ENCODE assay signal across 26 cellular contexts in the genomic region with DNA sequence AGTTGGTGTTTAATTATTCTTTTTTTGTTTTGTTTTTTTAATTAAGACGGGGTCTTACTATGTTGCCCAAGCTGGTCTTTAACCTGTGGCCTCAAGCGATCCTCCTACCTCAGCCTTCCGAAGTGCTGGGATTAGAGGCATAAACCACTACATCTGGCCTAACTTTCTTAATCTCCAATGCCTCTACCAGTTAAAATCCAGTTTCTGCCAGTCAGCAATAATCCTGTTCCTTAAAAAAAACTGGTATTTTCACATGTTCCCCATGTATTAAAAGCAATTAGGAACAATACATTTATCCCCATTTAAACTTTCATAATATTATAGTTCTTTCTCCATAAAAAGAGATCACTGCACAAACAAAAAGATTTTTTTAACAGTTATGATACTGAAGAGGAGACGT.
"Had no signal": no experiment of that assay in that cellular context is flagged by ENCODE, and none has a peak within 500 bp of the region (broad histone marks: within the 10 kb centered on the region; RNA-seq: fewer than 3 reads in every experiment).

No MANE protein-coding gene starts in this region.

- H3K27ac ChIP-seq: KMS-11 had no signal

- H3K4me3 Mint-ChIP-seq: activated CD4-positive, alpha-beta memory T cell treated with anti-CD3 and anti-CD28 coated beads for 36 hours; activated CD4-positive, alpha-beta T cell treated with anti-CD3 and anti-CD28 coated beads, Interleukin-2, amount 10 ng/mL, durations not matched to agents 24 days and 14 days; activated naive CD4-positive, alpha-beta T cell treated with anti-CD3 and anti-CD28 coated beads for 36 hours; activated naive CD8-positive, alpha-beta T cell; activated T-helper 1 cell treated with anti-CD3 and anti-CD28 coated beads, Interleukin-12 subunit alpha, Interleukin-12 subunit beta, Interleukin-2, Interleukin-4 antibody, amounts not matched to agents 30 ng/mL and 10 ng/mL and 1 ng/mL, durations not matched to agents 14 hours and 24 hours and 36 hours; brain; central memory CD8-positive, alpha-beta T cell; T-helper 17 cell; WTC11 had no signal

- H3K27ac Mint-ChIP-seq: activated CD4-positive, alpha-beta memory T cell treated with anti-CD3 and anti-CD28 coated beads for 36 hours; activated CD4-positive, alpha-beta T cell treated with anti-CD3 and anti-CD28 coated beads, Interleukin-2, amount 10 ng/mL, durations not matched to agents 24 days and 14 days; activated naive CD4-positive, alpha-beta T cell treated with anti-CD3 and anti-CD28 coated beads for 36 hours; activated naive CD8-positive, alpha-beta T cell; activated T-helper 1 cell treated with anti-CD3 and anti-CD28 coated beads, Interleukin-12 subunit alpha, Interleukin-12 subunit beta, Interleukin-2, Interleukin-4 antibody, amounts not matched to agents 30 ng/mL and 10 ng/mL and 1 ng/mL, durations not matched to agents 14 hours and 24 hours and 36 hours; brain; T-helper 17 cell; WTC11 had no signal

- H3K36me3 Mint-ChIP-seq: activated naive CD8-positive, alpha-beta T cell had no signal

- ATAC-seq: T-helper 17 cell, WTC11 had no signal

- H3K4me1 Mint-ChIP-seq: brain; central memory CD8-positive, alpha-beta T cell; T-helper 17 cell; WTC11 had no signal

- H3K9me3 Mint-ChIP-seq: activated CD4-positive, alpha-beta memory T cell treated with anti-CD3 and anti-CD28 coated beads for 36 hours; activated CD4-positive, alpha-beta T cell treated with anti-CD3 and anti-CD28 coated beads, Interleukin-2, amount 10 ng/mL, durations not matched to agents 24 days and 14 days; activated naive CD4-positive, alpha-beta T cell treated with anti-CD3 and anti-CD28 coated beads for 36 hours; activated T-helper 1 cell treated with anti-CD3 and anti-CD28 coated beads, Interleukin-12 subunit alpha, Interleukin-12 subunit beta, Interleukin-2, Interleukin-4 antibody, amounts not matched to agents 30 ng/mL and 10 ng/mL and 1 ng/mL, durations not matched to agents 14 hours and 24 hours and 36 hours; brain; central memory CD8-positive, alpha-beta T cell; WTC11 had no signal

- DNase-seq: activated CD4-positive, alpha-beta memory T cell treated with anti-CD3 and anti-CD28 coated beads for 36 hours; activated CD4-positive, alpha-beta T cell treated with anti-CD3 and anti-CD28 coated beads, Interleukin-2, amount 10 ng/mL, durations not matched to agents 24 days and 14 days; activated CD4-positive, CD25-positive, alpha-beta regulatory T cell treated with anti-CD3 and anti-CD28 coated beads, Interleukin-2, amount 50 U/mL, for 72 hours; activated gamma-delta T cell; activated naive CD4-positive, alpha-beta T cell treated with anti-CD3 and anti-CD28 coated beads for 36 hours; amygdala; MV-4-11; NCI-H1092 treated with DMSO at 0.1 percent for 48 hours; NCI-H1417 treated with DMSO at 0.1 percent for 48 hours; NCI-H1694; NCI-H2029; NCI-H2107; NCI-H2171 treated with DMSO at 0.1 percent for 48 hours; NCI-H226; NCI-H526; NCI-H774; NK-92 treated with Interleukin-12 subunit alpha and Interleukin-12 subunit beta, amount 100 ng/mL, for 24 hours; SHP77 treated with DMSO at 0.1 percent for 48 hours; T-helper 17 cell; T-helper 9 cell had no signal

- H3K9ac ChIP-seq: KMS-11 had no signal

- H3K27me3 Mint-ChIP-seq: activated CD4-positive, alpha-beta memory T cell treated with anti-CD3 and anti-CD28 coated beads for 36 hours; activated CD4-positive, alpha-beta T cell treated with anti-CD3 and anti-CD28 coated beads, Interleukin-2, amount 10 ng/mL, durations not matched to agents 24 days and 14 days; activated naive CD8-positive, alpha-beta T cell; brain; central memory CD8-positive, alpha-beta T cell; T-helper 17 cell had no signal

- H3K4me2 ChIP-seq: KMS-11 had no signal
